8 cellular contexts compared by ENCODE assay signal in the genomic region with DNA sequence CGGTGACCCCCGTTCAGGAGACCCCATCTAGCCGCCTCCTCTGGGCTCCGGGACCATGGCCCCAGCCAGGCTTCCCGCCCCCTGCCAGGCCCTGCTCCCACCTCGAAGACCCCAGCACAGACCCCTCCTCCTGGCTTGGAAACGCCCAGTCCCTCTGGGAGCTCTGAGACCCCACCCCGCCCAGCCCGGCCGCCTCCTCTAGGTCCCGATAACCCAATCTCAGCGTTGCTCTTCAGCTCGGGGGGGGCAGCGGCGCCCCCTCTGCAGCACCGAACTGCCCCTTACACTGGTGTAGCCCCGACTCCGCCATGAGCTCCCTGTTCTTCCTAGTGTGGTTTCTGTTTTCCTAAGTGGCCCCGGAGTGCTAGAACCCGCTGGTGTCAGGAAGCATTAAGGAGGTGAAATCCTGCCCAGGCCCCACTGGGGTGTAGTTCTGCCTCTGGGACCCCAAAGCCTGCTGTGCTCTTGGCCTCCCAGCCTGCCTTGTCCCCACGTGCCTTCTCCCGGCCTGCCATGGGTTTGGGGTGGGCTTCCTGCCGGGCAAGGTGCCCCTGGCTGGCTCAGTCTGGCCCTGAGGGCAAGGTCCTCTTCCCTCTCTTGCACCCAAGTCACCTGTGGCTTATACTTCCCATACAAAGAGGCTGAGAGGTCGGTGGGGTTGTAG. TPM values are rescaled to one million over a fixed set of nuclear protein-coding genes. Genes with fewer than 3 reads are reported as not detected.
DNase-seq lines count a peak whose midpoint lies in the region; ATAC-seq and TF ChIP-seq lines count a peak whose summit lies in the region.

No MANE protein-coding gene starts in this region.

- H3K27me3 ChIP-seq in lung (ENCODE audit: control insufficient read depth, insufficient read depth): no peaks in the 10 kb centered on the region
- H3K27me3 ChIP-seq in transverse colon: no peaks in the 10 kb centered on the region

- intact Hi-C loops in activated naive CD4-positive, alpha-beta T cell treated with anti-CD3 and anti-CD28 coated beads for 36 hours (cut with micrococcal nuclease): loop anchor here (1.0 to 5.0 kb wide), 4 partner anchors 58 to 449 kb away; a partner anchor contains a TSS
- intact Hi-C loops in transverse colon (cut with DNase I; ENCODE audit: low total_unique reads): no loop called here

- no peak for DNase-seq in activated naive CD4-positive, alpha-beta T cell treated with anti-CD3 and anti-CD28 coated beads for 36 hours
- no peak for DNase-seq in activated naive CD4-positive, alpha-beta T cell treated with Interleukin-2 at 50 U/mL for 16 hours
- DNase-seq in astrocyte of the spinal cord (ENCODE audit: low read depth, low spot score): no peak
- no peak for DNase-seq in lung (ENCODE audit: low spot score)
- no peak for DNase-seq in transverse colon

- H3K4me1 ChIP-seq in lung (ENCODE audit: control insufficient read depth in 2 of 2, insufficient read depth in 2 of 2, low read length in 2 of 2) (peaks cover 0 to 12% of the 10 kb centered on the region in 2 donors), transverse colon (peaks cover 11 to 19% (median 17%) of the 10 kb centered on the region in 4 donors)

- TF ChIP-seq CTCF in astrocyte of the spinal cord (IDR thresholded peaks at IDR 0.05; ENCODE audit: low read depth, low read length) (no peak), lung (IDR thresholded peaks at IDR 0.05; ENCODE audit: control extremely low read depth, extremely low read depth) (no peak), transverse colon (IDR thresholded peaks at IDR 0.05) (no peak)

- no peaks in the 10 kb centered on the region for H3K27me3 Mint-ChIP-seq in activated naive CD4-positive, alpha-beta T cell treated with anti-CD3 and anti-CD28 coated beads for 36 hours (ENCODE audit: low read depth)

- no peak overlapping the region for H3K27ac ChIP-seq in lung (ENCODE audit: low read depth in 1 of 2, low read length in 1 of 2)
- peak overlapping the region in 3 of 4 donors; percentile 84 to 91 (median 85) for H3K27ac ChIP-seq in transverse colon

- 13 to 16% methylated on average over 24 of the region's 24 CpGs for whole genome bisulfite sequencing in lung, 2 donors
- 13% methylated on average over 19 of the region's 24 CpGs; no CpG with 5 or more reads in 1 of the 2 donors for WGBS in transverse colon (ENCODE audit: low coverage in 1 of 2), 2 donors

- peak overlapping the region; percentile 61 for H3K4me3 ChIP-seq in astrocyte of the spinal cord (ENCODE audit: low read depth, low read length)
- peak overlapping the region; percentile 66 for H3K4me3 ChIP-seq in lung
- peak overlapping the region; percentile 67 to 93 (median 82) for H3K4me3 ChIP-seq in transverse colon

- no peak for TF ChIP-seq POLR2A in transverse colon (IDR thresholded peaks at IDR 0.05)

- H3K36me3 Mint-ChIP-seq in activated naive CD4-positive, alpha-beta T cell treated with anti-CD3 and anti-CD28 coated beads for 36 hours (ENCODE audit: low read depth): no peaks in the 10 kb centered on the region

- H3K9me3 ChIP-seq in lung (ENCODE audit: control insufficient read depth in 2 of 2, insufficient read depth in 1 of 2, low read length in 1 of 2): peaks cover 0 to 2% of the 10 kb centered on the region in 2 donors
- H3K9me3 ChIP-seq in transverse colon: peaks cover 9 to 16% of the 10 kb centered on the region in 2 donors

- H3K36me3 ChIP-seq in lung (ENCODE audit: control insufficient read depth in 2 of 2, insufficient read depth in 2 of 2, low read length in 2 of 2) (no peaks in the 10 kb centered on the region), transverse colon (no peaks in the 10 kb centered on the region)

- ATAC-seq in lung (ENCODE audit: insufficient read depth, low FRiP score) (no peak), HG03097 (IDR thresholded peaks at IDR 0.05; ENCODE audit: low FRiP score, unreplicated experiment) (no peak), HG02571 (IDR thresholded peaks at IDR 0.05; ENCODE audit: unreplicated experiment) (no peak), HG03108 (IDR thresholded peaks at IDR 0.05; ENCODE audit: unreplicated experiment) (no peak)

- in situ Hi-C loops in astrocyte of the spinal cord (cut with HindIII; ENCODE audit: low sequenced_read_pairs) (no loop called here), transverse colon (cut with MboI; ENCODE audit: low pct_ligation_motif_present in 1 of 4, low pct_unique_long_range_greater_than_20kb in 1 of 4, low sequenced_read_pairs in 3 of 4) (loop anchor here in 2 of 4 donors (10.0 to 25.0 kb wide), 2 partner anchors 229 to 231 kb away; a partner anchor contains a TSS)

- peak overlapping the region; percentile 53 for H3K4me3 Mint-ChIP-seq in activated naive CD4-positive, alpha-beta T cell treated with anti-CD3 and anti-CD28 coated beads for 36 hours

- peaks cover 6% of the 10 kb centered on the region for H3K4me1 Mint-ChIP-seq in activated naive CD4-positive, alpha-beta T cell treated with anti-CD3 and anti-CD28 coated beads for 36 hours (ENCODE audit: low read depth)

- no peak for TF ChIP-seq EP300 in transverse colon (IDR thresholded peaks at IDR 0.05; ENCODE audit: low read depth)

- peaks cover 14% of the 10 kb centered on the region for H3K9me3 Mint-ChIP-seq in activated naive CD4-positive, alpha-beta T cell treated with anti-CD3 and anti-CD28 coated beads for 36 hours

- H3K27ac Mint-ChIP-seq in activated naive CD4-positive, alpha-beta T cell treated with anti-CD3 and anti-CD28 coated beads for 36 hours: no peak overlapping the region

- CTCF ChIA-PET in activated naive CD4-positive, alpha-beta T cell treated with anti-CD3 and anti-CD28 coated beads for 36 hours (lab: Charles Lee): interaction anchor here (1.0 kb wide), 1 partner anchor 27 kb away, joined by 6 read pairs; no protein-coding TSS in a partner anchor

RNA-seq across cellular contexts. Expression of a gene that starts 10.7 kb away (rescaled TPM):
- 1 to 10 TPM; 1.2 to 1.5 TPM for total RNA-seq in activated naive CD4-positive, alpha-beta T cell treated with anti-CD3 and anti-CD28 coated beads for 36 hours
- total RNA-seq in lung (1 to 10 TPM; 4.0 to 5.9 TPM), transverse colon (10 to 100 TPM in 3 of 4 donors, not detected in 1; 10.5 to 16.7 (median 12.4) TPM)
- polyA plus RNA-seq in lung: 1 to 10 TPM; 6.2 to 8.4 TPM

RNA-seq across cellular contexts. Expression of a gene that starts 57.0 kb away (rescaled TPM):
- total RNA-seq in activated naive CD4-positive, alpha-beta T cell treated with anti-CD3 and anti-CD28 coated beads for 36 hours: 10 to 100 TPM; 21.8 to 22.1 TPM
- total RNA-seq in lung (10 to 100 TPM; 17.8 to 39.8 TPM), transverse colon (100 to 1,000 TPM in 1 of 4 donors, 10 to 100 TPM in 3; 33.7 to 101 (median 50.1) TPM)
- polyA plus RNA-seq in lung: 10 to 100 TPM; 24.9 to 29.0 TPM

Comparison
In these comparisons a context has a peak if more than half of its experiments do, and no peak if none do; other contexts are left out.
1. H3K27ac ChIP-seq: peak in transverse colon (3 of 4); none in lung (0 of 2).
2. Peak in every context shown above with its lines, with median percentiles within 50 percentile points of each other: H3K4me3 ChIP-seq.